8 cellular contexts compared by ENCODE assay signal in genomic region chr11:567629-568258, GRCh38. TPM values are rescaled to one million over a fixed set of nuclear protein-coding genes. Genes with fewer than 3 reads are reported as not detected.
A peak's percentile ranks its signal among the peaks of the same experiment; 100 is the strongest.
DNase-seq lines count a peak whose midpoint lies in the region; ATAC-seq and TF ChIP-seq lines count a peak whose summit lies in the region.

No MANE protein-coding gene starts in this region.

- peak overlapping the region in 1 of 2 experiments; percentile 74; a peak in 1 of 4 replicates for H3K27ac ChIP-seq in SK-N-SH (ENCODE audit: low read depth in 2 of 2, low read length in 1 of 2)

- POLR2A ChIA-PET in SK-N-SH (lab: Yijun Ruan, JAX) = interaction anchor here (0.9 to 3.0 kb wide), 3 partner anchors 8 to 61 kb away, joined by 3 to 9 read pairs (median 3); partner anchors contain the start of genes PHRF1 and RNH1

- H3K9me3 ChIP-seq in SK-N-SH (no peaks in the 10 kb centered on the region), T-helper 17 cell (ENCODE audit: control insufficient read depth, low read length, poor library complexity, severe bottlenecking) (no peaks in the 10 kb centered on the region), skeletal muscle satellite cell (replicated peaks; ENCODE audit: low read length) (no peaks in the 10 kb centered on the region)

- H3K36me3 ChIP-seq in SK-N-SH (replicated peaks in 1 of 2; ENCODE audit: control insufficient read depth in 1 of 2, insufficient read depth in 2 of 2, low read length in 1 of 2) (no peaks in the 10 kb centered on the region), skeletal muscle satellite cell (ENCODE audit: insufficient read depth, low read length) (peaks cover 8% of the 10 kb centered on the region)

- no peak overlapping the region for H3K27ac Mint-ChIP-seq in T-helper 17 cell

- H3K4me1 Mint-ChIP-seq in T-helper 17 cell = no peaks in the 10 kb centered on the region

- H3K9ac ChIP-seq in SK-N-SH (peak overlapping the region; percentile 67), skeletal muscle satellite cell (ENCODE audit: low read depth, low read length) (peak overlapping the region; percentile 91)

- H3K4me3 ChIP-seq in SK-N-SH (ENCODE audit: low read depth in 2 of 2, low read length in 1 of 2) = peak overlapping the region; percentile 72 to 88
- peak overlapping the region; percentile 84 for H3K4me3 ChIP-seq in skeletal muscle satellite cell (ENCODE audit: low read length)

- H3K4me3 Mint-ChIP-seq in T-helper 17 cell = peak overlapping the region; percentile 61

- peaks cover 11% of the 10 kb centered on the region; the same call in 1 of the 2 replicates for H3K79me2 ChIP-seq in SK-N-SH (ENCODE audit: insufficient read depth)

- no peaks in the 10 kb centered on the region for H4K20me1 ChIP-seq in SK-N-SH (ENCODE audit: insufficient read depth)

- H3K27me3 Mint-ChIP-seq in T-helper 17 cell = no peaks in the 10 kb centered on the region

- DNase-seq in SK-N-SH (no peak), T-helper 17 cell (peak in 1 of 3 donors; percentile 42), Right ventricle myocardium superior (no peak), T1000 (lab: John Stamatoyannopoulos, UW) (no peak), GDM1 (lab: John Stamatoyannopoulos, UW) (no peak)
- DNase-seq in stimulated activated CD4-positive, alpha-beta T cell treated with anti-CD3 and anti-CD28 coated beads, Interleukin-4, amount 100 ng/mL, for 24 hours = no peak

- H2AFZ ChIP-seq in SK-N-SH (ENCODE audit: low read depth) = peak overlapping the region; percentile 68; the same call in 1 of the 2 replicates

- H3K27me3 ChIP-seq in SK-N-SH (ENCODE audit: insufficient read depth) = no peaks in the 10 kb centered on the region
- H3K27me3 ChIP-seq in skeletal muscle satellite cell (ENCODE audit: control insufficient read depth, insufficient read depth, low read length) = no peaks in the 10 kb centered on the region

- no peak for TF ChIP-seq RAD21 in SK-N-SH (IDR thresholded peaks at IDR 0.05; ENCODE audit: low read length)

- ATAC-seq in SK-N-SH treated with all-trans-retinoic acid at 6 μM for 48 hours = no peak
- ATAC-seq in T-helper 17 cell = peak; percentile 1
- peak; percentile 24 for ATAC-seq in Right ventricle myocardium superior (ENCODE audit: poor library complexity)

- H3K36me3 Mint-ChIP-seq in T-helper 17 cell (ENCODE audit: low read depth) = no peaks in the 10 kb centered on the region

- H3K9me2 ChIP-seq in SK-N-SH = no peaks in the 10 kb centered on the region

- TF ChIP-seq EP300 in SK-N-SH (IDR thresholded peaks at IDR 0.05; ENCODE audit: borderline replicate concordance in 1 of 2, low read depth in 1 of 2, low read length in 1 of 2) = no peak

- H3K4me2 ChIP-seq in SK-N-SH (peak overlapping the region; percentile 94), skeletal muscle satellite cell (ENCODE audit: low read length) (peak overlapping the region; percentile 85)

- 33% methylated on average over 10 of the region's 36 CpGs for WGBS in SK-N-SH (ENCODE audit: low lambda C conversion rate)

- H3K4me1 ChIP-seq in SK-N-SH (ENCODE audit: control insufficient read depth in 1 of 2, insufficient read depth in 2 of 2, low read depth in 1 of 2, low read length in 1 of 2) (peaks cover 6 to 26% of the 10 kb centered on the region in 2 experiments; a peak in 2 of 4 replicates), skeletal muscle satellite cell (ENCODE audit: control insufficient read depth, insufficient read depth, low read length) (peaks cover 18% of the 10 kb centered on the region)

- H3F3A ChIP-seq in SK-N-SH (replicated peaks; ENCODE audit: insufficient read depth) = peaks cover 6% of the 10 kb centered on the region

- intact Hi-C loops in Right ventricle myocardium superior (cut with DNase I) = no loop called here

- TF ChIP-seq CTCF in SK-N-SH (IDR thresholded peaks at IDR 0.05) = no peak

- CTCF ChIA-PET in SK-N-SH (lab: Yijun Ruan, JAX) = interaction anchor here (1.0 to 6.8 kb wide), 3 partner anchors 12 to 155 kb away, joined by 3 to 41 read pairs (median 4); no protein-coding TSS in a partner anchor

TF ChIP-seq in SK-N-SH, 30 proteins besides CTCF, POLR2A, EP300 and RAD21 (continues in another document):
- TF ChIP-seq, protein P1, sequence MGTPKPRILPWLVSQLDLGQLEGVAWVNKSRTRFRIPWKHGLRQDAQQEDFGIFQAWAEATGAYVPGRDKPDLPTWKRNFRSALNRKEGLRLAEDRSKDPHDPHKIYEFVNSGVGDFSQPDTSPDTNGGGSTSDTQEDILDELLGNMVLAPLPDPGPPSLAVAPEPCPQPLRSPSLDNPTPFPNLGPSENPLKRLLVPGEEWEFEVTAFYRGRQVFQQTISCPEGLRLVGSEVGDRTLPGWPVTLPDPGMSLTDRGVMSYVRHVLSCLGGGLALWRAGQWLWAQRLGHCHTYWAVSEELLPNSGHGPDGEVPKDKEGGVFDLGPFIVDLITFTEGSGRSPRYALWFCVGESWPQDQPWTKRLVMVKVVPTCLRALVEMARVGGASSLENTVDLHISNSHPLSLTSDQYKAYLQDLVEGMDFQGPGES (IDR thresholded peaks at IDR 0.05; ENCODE audit: low read depth, low read length) = no peak
- TF ChIP-seq GATA2 (CRISPR knock-in tag; IDR thresholded peaks at IDR 0.05) = no peak
- TF ChIP-seq SMC3 (IDR thresholded peaks at IDR 0.05; ENCODE audit: low read depth, low read length) = no peak

TF ChIP-seq in SK-N-SH treated with all-trans-retinoic acid at 6 μM for 48 hours, 23 proteins besides CTCF, POLR2A, EP300 and RAD21 (continues in another document):
- TF ChIP-seq TSHZ2 (CRISPR knock-in tag; IDR thresholded peaks at IDR 0.05) = no peak
- no peak for TF ChIP-seq PATZ1 (CRISPR knock-in tag; IDR thresholded peaks at IDR 0.05; ENCODE audit: borderline replicate concordance)
- no peak for TF ChIP-seq CSDC2 (CRISPR knock-in tag; IDR thresholded peaks at IDR 0.05)

RNA-seq across cellular contexts. Expression of gene RASSF7, which starts 7.0 kb away (rescaled TPM):
- 19.8 and 24.0 TPM in 2 replicates for polyA plus RNA-seq in SK-N-SH (2012; rRNA removed)
- 8.2 and 11.7 TPM in 2 replicates for polyA plus RNA-seq in SK-N-SH (2012; cell fraction: cytosol; rRNA removed)
- polyA plus RNA-seq in SK-N-SH (2012; cell fraction: nucleus; rRNA removed) = 105 and 144 TPM in 2 replicates
- total RNA-seq in T-helper 17 cell (10 to 100 TPM; 24.6 to 29.4 TPM), Right ventricle myocardium superior (4.4 TPM)
- total RNA-seq in skeletal muscle satellite cell (2012; rRNA removed) = 2.0 and 3.9 TPM in 2 replicates

RNA-seq across cellular contexts. Expression of gene LMNTD2, which starts 7.2 kb away (rescaled TPM):
- polyA plus RNA-seq in SK-N-SH (2012; rRNA removed) = 2.4 and 2.6 TPM in 2 replicates
- 0.60 and 1.3 TPM in 2 replicates for polyA plus RNA-seq in SK-N-SH (2012; cell fraction: cytosol; rRNA removed)
- polyA plus RNA-seq in SK-N-SH (2012; cell fraction: nucleus; rRNA removed) = 30.2 and 47.4 TPM in 2 replicates
- 1 to 10 TPM; 3.8 to 6.0 TPM for total RNA-seq in T-helper 17 cell
- total RNA-seq in Right ventricle myocardium superior = 0.22 TPM
- under 0.01 TPM in 1 of 2 replicates, not detected in the other for total RNA-seq in skeletal muscle satellite cell (2012; rRNA removed)

RNA-seq across cellular contexts. Expression of gene PHRF1, which starts 8.5 kb away (rescaled TPM):
- 18.8 and 22.7 TPM in 2 replicates for polyA plus RNA-seq in SK-N-SH (2012; rRNA removed)
- polyA plus RNA-seq in SK-N-SH (2012; cell fraction: cytosol; rRNA removed) = 9.2 and 13.1 TPM in 2 replicates
- 42.5 and 52.9 TPM in 2 replicates for polyA plus RNA-seq in SK-N-SH (2012; cell fraction: nucleus; rRNA removed)
- total RNA-seq in T-helper 17 cell (10 to 100 TPM; 36.7 to 44.8 TPM), Right ventricle myocardium superior (16.5 TPM)
- 31.4 and 32.1 TPM in 2 replicates for total RNA-seq in skeletal muscle satellite cell (2012; rRNA removed)

RNA-seq across cellular contexts. Expression of gene LRRC56, which starts 30.4 kb away (rescaled TPM):
- polyA plus RNA-seq in SK-N-SH (2012; rRNA removed) = 1.2 and 1.4 TPM in 2 replicates
- polyA plus RNA-seq in SK-N-SH (2012; cell fraction: cytosol; rRNA removed) = 0.30 and 0.52 TPM in 2 replicates
- 5.4 and 6.2 TPM in 2 replicates for polyA plus RNA-seq in SK-N-SH (2012; cell fraction: nucleus; rRNA removed)
- 1 to 10 TPM; 5.7 to 5.8 TPM for total RNA-seq in T-helper 17 cell
- total RNA-seq in Right ventricle myocardium superior = 0.13 TPM
- total RNA-seq in skeletal muscle satellite cell (2012; rRNA removed) = under 0.01 TPM in 2 replicates

RNA-seq across cellular contexts. Expression of gene HRAS, which starts 32.4 kb away (rescaled TPM):
- 138 and 217 TPM in 2 replicates for polyA plus RNA-seq in SK-N-SH (2012; rRNA removed)
- 95.3 and 125 TPM in 2 replicates for polyA plus RNA-seq in SK-N-SH (2012; cell fraction: cytosol; rRNA removed)
- polyA plus RNA-seq in SK-N-SH (2012; cell fraction: nucleus; rRNA removed) = 189 and 285 TPM in 2 replicates
- total RNA-seq in T-helper 17 cell (10 to 100 TPM; 31.4 TPM), Right ventricle myocardium superior (60.5 TPM)
- 44.9 and 70.6 TPM in 2 replicates for total RNA-seq in skeletal muscle satellite cell (2012; rRNA removed)
